Comparison of ENCODE assay signal across 8 cellular contexts in genomic region chr10:126387041-126387908, GRCh38. TPM values are rescaled to one million over a fixed set of nuclear protein-coding genes. Genes with fewer than 3 reads are reported as not detected.
DNase-seq lines count a peak whose midpoint lies in the region; ATAC-seq and TF ChIP-seq lines count a peak whose summit lies in the region.

No MANE protein-coding gene starts in this region.

- H3K9me3 Mint-ChIP-seq in H9, result no peaks in the 10 kb centered on the region; a peak in 2 of 5 replicates

- peaks cover 2% of the 10 kb centered on the region; the same call in 1 of the 2 replicates for H3K79me2 ChIP-seq in H9 (ENCODE audit: insufficient read depth, low read length)

- no peak for DNase-seq in AG04449 (ENCODE audit: low read depth, low spot score)
- peak; percentile 73 for DNase-seq in H9
- DNase-seq in dermis blood vessel endothelial cell, result peak; percentile 46
- DNase-seq in left lung, result peak; percentile 54 to 84
- peak; percentile 43 for DNase-seq in stimulated activated CD4-positive, alpha-beta T cell treated with anti-CD3 and anti-CD28 coated beads, Interleukin-4, amount 100 ng/mL, for 1 hour
- DNase-seq in NCI-H2107 treated with DMSO at 0.1 percent for 48 hours (lab: John Stamatoyannopoulos, UW; ENCODE audit: unreplicated experiment), result no peak
- no peak for DNase-seq in cerebellum (ENCODE audit: low spot score)

- H3K79me1 ChIP-seq in H9 (ENCODE audit: insufficient read depth, low read depth, low read length, poor library complexity, severe bottlenecking), result no peaks in the 10 kb centered on the region

- peak; percentile 85 for ATAC-seq in left lung

- no peak overlapping the region for H2BK20ac ChIP-seq in H9 (ENCODE audit: low read depth, low read length, poor library complexity, severe bottlenecking)

- no peak overlapping the region for H2BK12ac ChIP-seq in H9 (ENCODE audit: insufficient read length, low read depth, low read length)

- H3K4me3 Mint-ChIP-seq in H9, result peak overlapping the region; percentile 66 to 87

- peaks cover 0 to 4% (median 2%) of the 10 kb centered on the region in 3 experiments; a peak in 1 of 7 replicates for H3K36me3 Mint-ChIP-seq in H9 (ENCODE audit: insufficient read depth in 1 of 3, low read depth in 3 of 3)

- H3K23ac ChIP-seq in H9 (ENCODE audit: insufficient read length, low read depth, low read length), result no peak overlapping the region

- no peak overlapping the region for H2BK120ac ChIP-seq in H9 (ENCODE audit: low read depth, low read length, poor library complexity, severe bottlenecking)

- H3K9ac ChIP-seq in H9 (ENCODE audit: extremely low read depth, insufficient read length, low read length), result no peak overlapping the region

- H3K27me3 ChIP-seq in H9 (ENCODE audit: insufficient read depth, low read length) (peaks cover 11% of the 10 kb centered on the region; the same call in 1 of the 2 replicates), left lung (peaks cover 15 to 58% of the 10 kb centered on the region in 2 donors)

- peaks cover 15% of the 10 kb centered on the region for H3K23me2 ChIP-seq in H9 (ENCODE audit: insufficient read length, low read depth, low read length, poor library complexity, severe bottlenecking)

- no peak overlapping the region for H2AFZ ChIP-seq in H9 (ENCODE audit: low read length)

- peak overlapping the region in 1 of 3 experiments; percentile 34; a peak in 1 of 7 replicates for H3K27ac Mint-ChIP-seq in H9

- no peak overlapping the region for H3K56ac ChIP-seq in H9 (ENCODE audit: insufficient read length, low read depth, low read length)

- H3K27ac ChIP-seq in H9 (ENCODE audit: insufficient read length, low read depth, low read length) (no peak overlapping the region), VCaP (no peak overlapping the region; the same call in 1 of the 2 replicates), left lung (peak overlapping the region in 1 of 2 donors; percentile 39)

- H3K14ac ChIP-seq in H9 (ENCODE audit: insufficient read depth, low read length), result no peak overlapping the region

- no peak overlapping the region for H4K5ac ChIP-seq in H9 (ENCODE audit: insufficient read length, low read depth, low read length)

- no peaks in the 10 kb centered on the region for H3K36me3 ChIP-seq in left lung

- no peaks in the 10 kb centered on the region for H3K9me3 ChIP-seq in H9 (ENCODE audit: control insufficient read depth, low read depth, low read length)
- peaks cover 0 to 2% of the 10 kb centered on the region in 2 donors for H3K9me3 ChIP-seq in left lung

- CTCF ChIA-PET in AG04449 (lab: Yijun Ruan, JAX), result interaction anchor here (0.6 to 4.4 kb wide), 26 partner anchors 8 to 453 kb away, joined by 3 to 35 read pairs (median 4); no protein-coding TSS in a partner anchor

- no CpG with 5 or more reads among the region's 47 CpGs for WGBS in H9 (ENCODE audit: extremely low coverage, insufficient read length, low lambda C conversion rate)

- no peak overlapping the region for H2BK15ac ChIP-seq in H9 (ENCODE audit: low read depth, low read length)

- H4K91ac ChIP-seq in H9 (ENCODE audit: insufficient read length, low read depth, low read length), result no peak overlapping the region

- H3K4me1 ChIP-seq in H9 (ENCODE audit: insufficient read depth, low read length) (no peaks in the 10 kb centered on the region), left lung (peaks cover 0 to 10% of the 10 kb centered on the region in 2 donors)

- H3T11ph ChIP-seq in H9 (ENCODE audit: low read length), result no peak overlapping the region

- no peak overlapping the region for H4K8ac ChIP-seq in H9 (replicated peaks; ENCODE audit: insufficient read length, low read depth, low read length)

- peak; percentile 87 for TF ChIP-seq CTCF in AG04449 (IDR thresholded peaks at IDR 0.05; ENCODE audit: insufficient read depth, low read length, missing control alignments)
- TF ChIP-seq CTCF in H9 (conservative IDR thresholded peaks at IDR 0.05), result peak; percentile 88
- TF ChIP-seq CTCF in VCaP (conservative IDR thresholded peaks at IDR 0.05), result peak; percentile 81
- peak; percentile 52 to 63 for TF ChIP-seq CTCF in left lung (IDR thresholded peaks at IDR 0.05)

- intact Hi-C loops in left lung (cut with DNase I), result loop anchor here in 1 of 2 donors (10.0 kb wide), 1 partner anchor 402 kb away; no protein-coding TSS in a partner anchor

- no peak overlapping the region for H3K18ac ChIP-seq in H9 (ENCODE audit: insufficient read length, low read depth, low read length)

- H3K4ac ChIP-seq in H9 (ENCODE audit: low read depth, low read length), result no peak overlapping the region

- H3K4me2 ChIP-seq in H9 (ENCODE audit: insufficient read depth, insufficient read length, low read length), result peak overlapping the region; percentile 64

- no peak overlapping the region for H2BK5ac ChIP-seq in H9 (ENCODE audit: insufficient read length, low read length)

- POLR2A ChIA-PET in AG04449 (lab: Yijun Ruan, JAX), result interaction anchor here (0.6 to 1.0 kb wide), 8 partner anchors 35 to 186 kb away, joined by 3 to 4 read pairs (median 3); no protein-coding TSS in a partner anchor

- H3K4me3 ChIP-seq in AG04449 (ENCODE audit: low read depth, low read length) (peak overlapping the region; percentile 81), left lung (peak overlapping the region; percentile 27 to 29)

- no peaks in the 10 kb centered on the region for H4K20me1 ChIP-seq in H9 (ENCODE audit: control insufficient read depth, insufficient read depth, insufficient read length)

- no peak overlapping the region for H2AK5ac ChIP-seq in H9 (ENCODE audit: insufficient read length, low read length)

- H3K4me1 Mint-ChIP-seq in H9, result peaks cover 17 to 28% of the 10 kb centered on the region in 2 experiments

- H3K27me3 Mint-ChIP-seq in H9 (ENCODE audit: low read depth), result peaks cover 61% of the 10 kb centered on the region

RNA-seq across cellular contexts. Expression of gene ADAM12, which starts 1.0 kb away (rescaled TPM):
- total RNA-seq in H9 (2021) (0.24 and 0.35 TPM in 2 replicates), dermis blood vessel endothelial cell (0.28 and 0.68 TPM in 2 replicates), left lung (10 to 100 TPM in 1 of 2 donors, 1 to 10 TPM in 1; 2.6 to 22.4 TPM), cerebellum (16.7 TPM)

Comparison
In these comparisons a context has a peak if more than half of its experiments do, and no peak if none do; other contexts are left out.
1. DNase-seq: peak in H9 (single experiment), dermis blood vessel endothelial cell (single experiment), left lung (2 of 2) and stimulated activated CD4-positive, alpha-beta T cell treated with anti-CD3 and anti-CD28 coated beads, Interleukin-4, amount 100 ng/mL, for 1 hour (single experiment); none in AG04449 (single experiment), NCI-H2107 treated with DMSO at 0.1 percent for 48 hours (single experiment) and cerebellum (single experiment).
2. Peak in every context shown above with its lines, with median percentiles within 50 percentile points of each other: CTCF ChIP-seq.